ENCODE assay signal across 30 cellular contexts in the genomic region with DNA sequence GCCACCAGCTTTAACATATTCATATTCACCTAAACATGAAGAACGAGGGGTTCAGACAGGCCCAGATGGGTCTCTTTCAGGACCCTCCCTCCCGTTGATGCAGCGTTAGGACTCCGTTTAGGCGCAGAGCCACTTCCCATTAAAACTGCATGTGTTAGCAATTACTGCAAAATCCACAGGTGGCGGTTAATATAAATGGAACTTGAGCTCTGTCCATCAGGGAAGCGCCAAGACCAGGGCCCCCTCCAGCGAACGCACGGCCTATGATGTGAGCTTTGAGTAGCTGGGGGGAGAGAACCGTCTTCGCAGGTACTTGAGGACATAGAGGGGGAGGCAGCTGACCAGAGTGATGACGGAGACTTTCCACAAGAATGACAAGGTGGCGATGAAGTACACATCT.
"Had no signal": no experiment of that assay in that cellular context is flagged by ENCODE, and none has a peak within 500 bp of the region (broad histone marks: within the 10 kb centered on the region; RNA-seq: fewer than 3 reads in every experiment).

No MANE protein-coding gene starts in this region.

- H3K27ac Mint-ChIP-seq: activated CD4-positive, alpha-beta memory T cell treated with anti-CD3 and anti-CD28 coated beads, Interleukin-2, amount 10 ng/mL, durations not matched to agents 7 days and 5 days; activated naive CD4-positive, alpha-beta T cell treated with anti-CD3 and anti-CD28 coated beads for 36 hours; activated naive CD8-positive, alpha-beta T cell; activated T-helper 17 cell treated with anti-CD3 and anti-CD28 coated beads, Interleukin-2, amount 50 U/mL, for 72 hours; T-cell had no signal

- H3K4me3 ChIP-seq: adrenal gland, SK-N-MC had no signal

- H3K4me1 ChIP-seq: adrenal gland had no signal

- H3K4me1 Mint-ChIP-seq: T-cell had no signal

- H3K4me3 Mint-ChIP-seq: activated CD4-positive, alpha-beta memory T cell treated with anti-CD3 and anti-CD28 coated beads, Interleukin-2, amount 10 ng/mL, durations not matched to agents 7 days and 5 days; activated naive CD4-positive, alpha-beta T cell treated with anti-CD3 and anti-CD28 coated beads for 36 hours; activated naive CD8-positive, alpha-beta T cell; activated T-helper 17 cell treated with anti-CD3 and anti-CD28 coated beads, Interleukin-2, amount 50 U/mL, for 72 hours; T-cell had no signal

- ATAC-seq: activated T-helper 17 cell treated with anti-CD3 and anti-CD28 coated beads, Interleukin-2, amount 50 U/mL, for 72 hours; Panc1; Right ventricle myocardium inferior; T-cell had no signal

- H3K36me3 Mint-ChIP-seq: activated naive CD8-positive, alpha-beta T cell; T-cell had no signal

- H3K27ac ChIP-seq: adrenal gland, SK-N-MC, VCaP had no signal

- H3K27me3 Mint-ChIP-seq: activated naive CD8-positive, alpha-beta T cell had no signal

- H3K9me3 ChIP-seq: adrenal gland had no signal

- H3K27me3 ChIP-seq: adrenal gland had no signal

- H3K9me3 Mint-ChIP-seq: activated CD4-positive, alpha-beta memory T cell treated with anti-CD3 and anti-CD28 coated beads, Interleukin-2, amount 10 ng/mL, durations not matched to agents 7 days and 5 days; activated naive CD4-positive, alpha-beta T cell treated with anti-CD3 and anti-CD28 coated beads for 36 hours; activated T-helper 17 cell treated with anti-CD3 and anti-CD28 coated beads, Interleukin-2, amount 50 U/mL, for 72 hours; T-cell had no signal

- DNase-seq: activated CD4-positive, alpha-beta memory T cell treated with anti-CD3 and anti-CD28 coated beads, Interleukin-2, amount 10 ng/mL, durations not matched to agents 7 days and 5 days; activated CD4-positive, alpha-beta T cell treated with anti-CD3 and anti-CD28 coated beads, Interleukin-2, amount 50 U/mL, for 1 hour; activated CD4-positive, CD25-positive, alpha-beta regulatory T cell; activated gamma-delta T cell; activated naive CD4-positive, alpha-beta T cell treated with anti-CD3 and anti-CD28 coated beads for 36 hours; activated T-cell treated with anti-CD3 and anti-CD28 coated beads for 4 hours; activated T-cell treated with anti-CD3 and anti-CD28 coated beads, Interleukin-2, amount 50 U/mL, for 48 hours; adrenal gland; caudate nucleus; KG1; MV-4-11; NCI-H1092 treated with DMSO at 0.1 percent for 48 hours; NCI-H1417 treated with DMSO at 0.1 percent for 48 hours; NCI-H1694; NCI-H2029; NCI-H345; NCI-H510A; NCI-H526 treated with DMSO at 0.1 percent for 48 hours; NK-92 treated with Interleukin-12 subunit alpha and Interleukin-12 subunit beta, amount 100 ng/mL, for 24 hours; OCI-M1; RPMI8226; T-cell; T-helper 2 cell; T1000 had no signal
